Comparison of ENCODE assay signal across 14 cellular contexts in genomic region chr4:152943673-152944072, GRCh38. TPM values are rescaled to one million over a fixed set of nuclear protein-coding genes. Genes with fewer than 3 reads are reported as not detected.
DNase-seq lines count a peak whose midpoint lies in the region; FAIRE-seq and TF ChIP-seq lines count a peak whose summit lies in the region.
"Had no signal": no experiment of that assay in that cellular context is flagged by ENCODE, and none has a peak within 500 bp of the region (broad histone marks: within the 10 kb centered on the region; RNA-seq: fewer than 3 reads in every experiment).

No MANE protein-coding gene starts in this region.

- peak overlapping the region; percentile 28 for H3K27ac ChIP-seq in skeletal muscle tissue (ENCODE audit: low read depth, low read length)

- H3K4me3 ChIP-seq in cardiac fibroblast (replicated peaks in 1 of 2; ENCODE audit: low read depth in 2 of 2, low read length in 2 of 2) = no peak overlapping the region
- no peak overlapping the region for H3K4me3 ChIP-seq in skeletal muscle tissue (ENCODE audit: low read length in 3 of 3)

- H3K27me3 ChIP-seq in skeletal muscle tissue (ENCODE audit: control insufficient read depth in 3 of 3, insufficient read depth in 3 of 3, low read length in 3 of 3) = peaks cover 10 to 18% (median 14%) of the 10 kb centered on the region in 3 donors

- no peaks in the 10 kb centered on the region for H3K36me3 ChIP-seq in skeletal muscle tissue (ENCODE audit: control insufficient read depth in 3 of 3, insufficient read depth in 3 of 3, low read length in 3 of 3)

- DNase-seq in ELR (ENCODE audit: low read depth) = peak; percentile 49
- peak; percentile 25 to 61 for DNase-seq in cardiac fibroblast (ENCODE audit: low read depth in 2 of 2)
- peak; percentile 85 for DNase-seq in islet precursor cell
- DNase-seq in COR-L47 (lab: John Stamatoyannopoulos, UW) = no peak
- no peak for DNase-seq in A172 (ENCODE audit: low spot score)
- DNase-seq in SHP77 (lab: John Stamatoyannopoulos, UW) = no peak
- no peak for DNase-seq in urothelium cell line (ENCODE audit: low spot score)
- DNase-seq: activated effector memory CD4-positive, alpha-beta T cell treated with Interleukin-2 at 50 U/mL for 16 hours; DND-41; effector memory CD8-positive, alpha-beta T cell; NCI-H2081; retina had no signal

- H3K9me3 ChIP-seq in skeletal muscle tissue (ENCODE audit: control insufficient read depth in 3 of 3, low read length in 3 of 3) = no peaks in the 10 kb centered on the region

- H3K4me1 ChIP-seq in skeletal muscle tissue (ENCODE audit: control insufficient read depth in 3 of 3, insufficient read depth in 3 of 3, low read length in 3 of 3) = peaks cover 0 to 11% (median 0%) of the 10 kb centered on the region in 3 donors

- TF ChIP-seq CTCF in cardiac fibroblast (IDR thresholded peaks at IDR 0.05; ENCODE audit: low read depth, low read length) = no peak

- H3K9ac ChIP-seq in skeletal muscle tissue (ENCODE audit: low read depth in 1 of 3, low read length in 3 of 3) = no peak overlapping the region

- no peak for FAIRE-seq in urothelium cell line (lab: Jason Lieb, UNC)
- FAIRE-seq: GM12892 had no signal

RNA-seq across cellular contexts. Expression of gene FHDC1, which starts 7.5 kb away (rescaled TPM):
- 3.7 TPM for total RNA-seq in skeletal muscle tissue
- 0.40 and 0.62 TPM in 2 replicates for total RNA-seq in A172 (2014; rRNA removed; shearing (Covaris generic))

Comparison
In these comparisons a context has a peak if more than half of its experiments do, and no peak if none do; other contexts are left out.
1. DNase-seq: peak in ELR (single experiment), cardiac fibroblast (2 of 2) and islet precursor cell (single experiment); none in COR-L47 (single experiment), A172 (single experiment), SHP77 (0 of 2) and urothelium cell line (single experiment).